17 cellular contexts compared by ENCODE assay signal in genomic region chr10:130491698-130492050, GRCh38.
DNase-seq lines count a peak whose midpoint lies in the region; ATAC-seq and TF ChIP-seq lines count a peak whose summit lies in the region.
"Had no signal": no experiment of that assay in that cellular context is flagged by ENCODE, and none has a peak within 500 bp of the region (broad histone marks: within the 10 kb centered on the region; RNA-seq: fewer than 3 reads in every experiment).

No MANE protein-coding gene starts in this region.

- H3K27me3 ChIP-seq in RWPE2 (ENCODE audit: insufficient read depth, poor library complexity, severe bottlenecking) (no peaks in the 10 kb centered on the region), prostate gland (replicated peaks; ENCODE audit: insufficient read depth) (no peaks in the 10 kb centered on the region)

- H3K27ac ChIP-seq in RWPE2 (ENCODE audit: poor library complexity, severe bottlenecking): peak overlapping the region; percentile 5
- no peak overlapping the region for H3K27ac ChIP-seq in prostate gland
- H3K27ac ChIP-seq: HL-60 had no signal

- H3K4me3 ChIP-seq in LNCaP clone FGC (ENCODE audit: low read depth, low read length) (no peak overlapping the region), RWPE2 (ENCODE audit: severe bottlenecking) (no peak overlapping the region), prostate gland (no peak overlapping the region)
- H3K4me3 ChIP-seq: K562 had no signal

- no peak for TF ChIP-seq CTCF in LNCaP clone FGC (IDR thresholded peaks at IDR 0.05; ENCODE audit: control insufficient read depth, extremely low read depth, insufficient read depth)
- TF ChIP-seq CTCF in RWPE2 (IDR thresholded peaks at IDR 0.05; ENCODE audit: poor library complexity, severe bottlenecking): no peak
- TF ChIP-seq CTCF in prostate gland (IDR thresholded peaks at IDR 0.05): no peak

- POLR2A ChIA-PET in activated CD4-positive, alpha-beta T cell treated with anti-CD3 and anti-CD28 coated beads, Interleukin-2, amount 10 ng/mL, durations not matched to agents 7 days and 5 days (lab: Charles Lee): no interaction called here

- H3K36me3 Mint-ChIP-seq in activated CD4-positive, alpha-beta T cell treated with anti-CD3 and anti-CD28 coated beads, Interleukin-2, amount 10 ng/mL, durations not matched to agents 7 days and 5 days (ENCODE audit: low read depth): no peaks in the 10 kb centered on the region

- no peaks in the 10 kb centered on the region for H3K36me3 ChIP-seq in RWPE2 (ENCODE audit: low read depth)
- H3K36me3 ChIP-seq in prostate gland: no peaks in the 10 kb centered on the region

- H3K9me3 Mint-ChIP-seq in activated CD4-positive, alpha-beta T cell treated with anti-CD3 and anti-CD28 coated beads, Interleukin-2, amount 10 ng/mL, durations not matched to agents 7 days and 5 days: peaks cover 6% of the 10 kb centered on the region

- DNase-seq in NCI-H2196 (lab: John Stamatoyannopoulos, UW; ENCODE audit: unreplicated experiment): peak; percentile 10
- DNase-seq in NCI-H2196 treated with DMSO at 0.1 percent for 48 hours (lab: John Stamatoyannopoulos, UW; ENCODE audit: unreplicated experiment): no peak
- DNase-seq in LNCaP clone FGC (ENCODE audit: low read depth): peak; percentile 27
- DNase-seq in RWPE2 (ENCODE audit: low spot score): no peak
- peak; percentile 12 for DNase-seq in prostate gland (ENCODE audit: low spot score)
- DNase-seq in activated CD8-positive, alpha-beta memory T cell treated with anti-CD3 and anti-CD28 coated beads for 24 hours: no peak
- DNase-seq in activated CD8-positive, alpha-beta memory T cell treated with anti-CD3 and anti-CD28 coated beads, Interleukin-2, amount 50 U/mL, for 48 hours: no peak
- DNase-seq in activated CD4-positive, alpha-beta T cell treated with anti-CD3 and anti-CD28 coated beads, Interleukin-2, amount 10 ng/mL, durations not matched to agents 7 days and 5 days: no peak
- DNase-seq: C1 segment of cervical spinal cord, GOT3, NCI-H1048, NCI-H69, SHP77 had no signal

- H3K27me3 Mint-ChIP-seq in activated CD4-positive, alpha-beta T cell treated with anti-CD3 and anti-CD28 coated beads, Interleukin-2, amount 10 ng/mL, durations not matched to agents 7 days and 5 days: no peaks in the 10 kb centered on the region

- TF ChIP-seq POLR2A in prostate gland (IDR thresholded peaks at IDR 0.05): no peak

- peaks cover 3% of the 10 kb centered on the region for H3K9me3 ChIP-seq in RWPE2 (ENCODE audit: severe bottlenecking)
- no peaks in the 10 kb centered on the region for H3K9me3 ChIP-seq in prostate gland

- WGBS in prostate gland: 28% methylated on average over 7 of the region's 7 CpGs

- H3K27ac Mint-ChIP-seq in activated CD4-positive, alpha-beta T cell treated with anti-CD3 and anti-CD28 coated beads, Interleukin-2, amount 10 ng/mL, durations not matched to agents 7 days and 5 days: no peak overlapping the region

- no peaks in the 10 kb centered on the region for H3K4me1 ChIP-seq in RWPE2 (ENCODE audit: insufficient read depth, poor library complexity, severe bottlenecking)
- H3K4me1 ChIP-seq in prostate gland (replicated peaks): no peaks in the 10 kb centered on the region

- no peaks in the 10 kb centered on the region for H3K4me1 Mint-ChIP-seq in activated CD4-positive, alpha-beta T cell treated with anti-CD3 and anti-CD28 coated beads, Interleukin-2, amount 10 ng/mL, durations not matched to agents 7 days and 5 days

- CTCF ChIA-PET in activated CD4-positive, alpha-beta T cell treated with anti-CD3 and anti-CD28 coated beads, Interleukin-2, amount 10 ng/mL, durations not matched to agents 7 days and 5 days (lab: Charles Lee): no interaction called here

- intact Hi-C loops in prostate gland (cut with DNase I): no loop called here

- no peak overlapping the region for H3K4me3 Mint-ChIP-seq in activated CD4-positive, alpha-beta T cell treated with anti-CD3 and anti-CD28 coated beads, Interleukin-2, amount 10 ng/mL, durations not matched to agents 7 days and 5 days

- ATAC-seq in RWPE2 (ENCODE audit: low read depth): 0 out of 3 replicates have a peak, but pooled peaks have one; percentile 14
- ATAC-seq: K562, Panc1, SK-N-SH treated with all-trans-retinoic acid at 6 μM for 48 hours had no signal

Comparison
In these comparisons a context has a peak if more than half of its experiments do, and no peak if none do; other contexts are left out.
1. DNase-seq: peak in NCI-H2196 (single experiment), LNCaP clone FGC (single experiment) and prostate gland (single experiment); none in NCI-H2196 treated with DMSO at 0.1 percent for 48 hours (single experiment), RWPE2 (single experiment), activated CD8-positive, alpha-beta memory T cell treated with anti-CD3 and anti-CD28 coated beads for 24 hours (single experiment), activated CD8-positive, alpha-beta memory T cell treated with anti-CD3 and anti-CD28 coated beads, Interleukin-2, amount 50 U/mL, for 48 hours (single experiment) and activated CD4-positive, alpha-beta T cell treated with anti-CD3 and anti-CD28 coated beads, Interleukin-2, amount 10 ng/mL, durations not matched to agents 7 days and 5 days (single experiment).